In genomic region chr1:222711319-222712252, GRCh38 we compare ENCODE assay signal across 8 cellular contexts. TPM values are rescaled to one million over a fixed set of nuclear protein-coding genes. Genes with fewer than 3 reads are reported as not detected.
DNase-seq lines count a peak whose midpoint lies in the region; ATAC-seq and TF ChIP-seq lines count a peak whose summit lies in the region.

No MANE protein-coding gene starts in this region.

- H3K27ac ChIP-seq in tibial artery, result peak overlapping the region; percentile 95

- intact Hi-C loops in tibial artery (cut with DNase I; ENCODE audit: low total_unique reads), result loop anchor here (10.0 kb wide), 1 partner anchor 67 kb away; no protein-coding TSS in a partner anchor

- in situ Hi-C loops in KBM-7 (cut with MboI; ENCODE audit: low pct_unique_long_range_greater_than_20kb, low sequenced_read_pairs) (no loop called here), SK-MEL-5 (cut with HindIII; ENCODE audit: low pct_unique_long_range_greater_than_20kb, low sequenced_read_pairs) (no loop called here)

- H3K4me1 ChIP-seq in tibial artery, result peaks cover 0 to 35% (median 19%) of the 10 kb centered on the region in 4 donors

- H3K9me3 ChIP-seq in tibial artery, result no peaks in the 10 kb centered on the region

- DNase-seq in EH (ENCODE audit: low read depth) (peak; percentile 76), KBM-7 (peak; percentile 77), SK-MEL-5 (ENCODE audit: low read depth, low spot score) (peak; percentile 78), foreskin melanocyte (peak; percentile 69), occipital lobe (lab: John Stamatoyannopoulos, UW) (peak; percentile 39), tibial artery (peak; percentile 65 to 76)
- peak; percentile 10 to 48 (median 28) for DNase-seq in activated naive CD4-positive, alpha-beta T cell (lab: John Stamatoyannopoulos, UW)

- peak overlapping the region; percentile 67 to 74 for H3K4me3 ChIP-seq in tibial artery

- ATAC-seq in GM21825 (IDR thresholded peaks at IDR 0.05; ENCODE audit: unreplicated experiment), result peak; percentile 29

- TF ChIP-seq CTCF in tibial artery (IDR thresholded peaks at IDR 0.05), result no peak

- H3K27me3 ChIP-seq in tibial artery, result no peaks in the 10 kb centered on the region

- peaks cover 11 to 16% (median 13%) of the 10 kb centered on the region in 3 donors for H3K36me3 ChIP-seq in tibial artery

RNA-seq across cellular contexts. Expression of gene AIDA, which starts 0.7 kb away (rescaled TPM):
- total RNA-seq in SK-MEL-5 (2014; rRNA removed; shearing (Covaris generic)), result 18.9 and 20.0 TPM in 2 replicates
- polyA plus RNA-seq in SK-MEL-5 (2015; cell fraction: cytosol; rRNA removed), result 37.8 and 47.1 TPM in 2 replicates
- 10.2 and 13.9 TPM in 2 replicates for polyA plus RNA-seq in SK-MEL-5 (2015; cell fraction: nucleus; rRNA removed)
- 37.0 TPM for total RNA-seq in occipital lobe

RNA-seq across cellular contexts. Expression of gene BROX, which starts 0.8 kb away (rescaled TPM):
- 67.4 and 68.9 TPM in 2 replicates for total RNA-seq in SK-MEL-5 (2014; rRNA removed; shearing (Covaris generic))
- 25.4 and 29.8 TPM in 2 replicates for polyA plus RNA-seq in SK-MEL-5 (2015; cell fraction: cytosol; rRNA removed)
- 26.9 and 28.2 TPM in 2 replicates for polyA plus RNA-seq in SK-MEL-5 (2015; cell fraction: nucleus; rRNA removed)
- 66.9 TPM for total RNA-seq in occipital lobe

RNA-seq across cellular contexts. Expression of gene FAM177B, which starts 25.4 kb away (rescaled TPM):
- not detected in 2 replicates for total RNA-seq in SK-MEL-5 (2014; rRNA removed; shearing (Covaris generic))
- not detected in 2 replicates for polyA plus RNA-seq in SK-MEL-5 (2015; cell fraction: cytosol; rRNA removed)
- polyA plus RNA-seq in SK-MEL-5 (2015; cell fraction: nucleus; rRNA removed), result not detected in 2 replicates
- not detected for total RNA-seq in occipital lobe

Comparison
In these comparisons a context has a peak if more than half of its experiments do, and no peak if none do; other contexts are left out.
1. Peak in every context shown above with its lines: DNase-seq, ATAC-seq, H3K4me3 ChIP-seq and H3K27ac ChIP-seq.
2. DNase-seq: peak in every context shown above with its lines; median percentile 78 in SK-MEL-5; 77 in KBM-7; 76 in EH; 70 in tibial artery; 69 in foreskin melanocyte; 39 in occipital lobe; 28 in activated naive CD4-positive, alpha-beta T cell.